ENCODE assay signal across 8 cellular contexts in genomic region chr4:37453004-37453360, GRCh38.
DNase-seq lines count a peak whose midpoint lies in the region; ATAC-seq and TF ChIP-seq lines count a peak whose summit lies in the region.

No MANE protein-coding gene starts in this region.

- no peaks in the 10 kb centered on the region for H3K36me3 Mint-ChIP-seq in activated CD4-positive, alpha-beta T cell treated with anti-CD3 and anti-CD28 coated beads, Interleukin-2, amount 10 ng/mL, durations not matched to agents 24 days and 14 days (ENCODE audit: low read depth)

- peak; percentile 19 for TF ChIP-seq CTCF in AG09319 (IDR thresholded peaks at IDR 0.05; ENCODE audit: low read depth, low read length)

- H3K9me3 Mint-ChIP-seq in activated CD4-positive, alpha-beta T cell treated with anti-CD3 and anti-CD28 coated beads, Interleukin-2, amount 10 ng/mL, durations not matched to agents 24 days and 14 days, result no peaks in the 10 kb centered on the region

- peaks cover 11% of the 10 kb centered on the region for H3K4me1 Mint-ChIP-seq in activated CD4-positive, alpha-beta T cell treated with anti-CD3 and anti-CD28 coated beads, Interleukin-2, amount 10 ng/mL, durations not matched to agents 24 days and 14 days

- DNase-seq in AG09319 (ENCODE audit: extremely low read depth, low read depth) (no peak), NCI-H2227 (lab: John Stamatoyannopoulos, UW; ENCODE audit: unreplicated experiment) (peak; percentile 32), epithelial cell of prostate (ENCODE audit: low read depth, low spot score) (peak; percentile 69), middle frontal gyrus (ENCODE audit: extremely low spot score, low spot score) (peak; percentile 63), superior temporal gyrus (ENCODE audit: extremely low spot score) (peak; percentile 90)
- peak; percentile 82 for DNase-seq in activated CD4-positive, alpha-beta T cell treated with anti-CD3 and anti-CD28 coated beads, Interleukin-2, amount 10 ng/mL, durations not matched to agents 24 days and 14 days

- intact Hi-C loops in activated CD4-positive, alpha-beta T cell treated with anti-CD3 and anti-CD28 coated beads, Interleukin-2, amount 10 ng/mL, durations not matched to agents 24 days and 14 days (cut with micrococcal nuclease), result loop anchor here (1.0 to 10.0 kb wide), 4 partner anchors 113 to 582 kb away; no protein-coding TSS in a partner anchor

- H3K27ac ChIP-seq in epithelial cell of prostate, result peak overlapping the region; percentile 16

- peak overlapping the region; percentile 69 for H3K4me3 Mint-ChIP-seq in activated CD4-positive, alpha-beta T cell treated with anti-CD3 and anti-CD28 coated beads, Interleukin-2, amount 10 ng/mL, durations not matched to agents 24 days and 14 days

- peaks cover 62% of the 10 kb centered on the region for H3K27me3 Mint-ChIP-seq in activated CD4-positive, alpha-beta T cell treated with anti-CD3 and anti-CD28 coated beads, Interleukin-2, amount 10 ng/mL, durations not matched to agents 24 days and 14 days

- ATAC-seq in GM18867 (IDR thresholded peaks at IDR 0.05; ENCODE audit: unreplicated experiment), result peak; percentile 64
- peak; percentile 77 for ATAC-seq in HG03196 (IDR thresholded peaks at IDR 0.05; ENCODE audit: unreplicated experiment)

- no peak overlapping the region for H3K27ac Mint-ChIP-seq in activated CD4-positive, alpha-beta T cell treated with anti-CD3 and anti-CD28 coated beads, Interleukin-2, amount 10 ng/mL, durations not matched to agents 24 days and 14 days
